33 cellular contexts compared by ENCODE assay signal in genomic region chr4:46909078-46909477, GRCh38. TPM values are rescaled to one million over a fixed set of nuclear protein-coding genes. Genes with fewer than 3 reads are reported as not detected.
"Had no signal": no experiment of that assay in that cellular context is flagged by ENCODE, and none has a peak within 500 bp of the region (broad histone marks: within the 10 kb centered on the region; RNA-seq: fewer than 3 reads in every experiment).

Gene COX7B2, minus strand, starts transcription at chr4:46909245. Its CDS starts 174,053 bp downstream, at chr4:46735192.

- H3K27me3 ChIP-seq: brain microvascular endothelial cell had no signal

- H3K27ac ChIP-seq: brain microvascular endothelial cell had no signal

- ATAC-seq: activated CD8-positive, alpha-beta T cell treated with anti-CD3 and anti-CD28 coated beads for 36 hours; activated T-cell treated with anti-CD3 and anti-CD28 coated beads, Interleukin-2, amount 50 U/mL, for 72 hours; activated T-helper 17 cell treated with anti-CD3 and anti-CD28 coated beads, Interleukin-2, amount 50 U/mL, for 72 hours had no signal

- H3K36me3 ChIP-seq: brain microvascular endothelial cell had no signal

- H3K27ac Mint-ChIP-seq: activated CD4-positive, alpha-beta T cell treated with anti-CD3 and anti-CD28 coated beads, Interleukin-2, amount 10 ng/mL, durations not matched to agents 24 days and 14 days; activated CD8-positive, alpha-beta T cell treated with anti-CD3 and anti-CD28 coated beads for 36 hours; activated naive CD8-positive, alpha-beta T cell treated with anti-CD3 and anti-CD28 coated beads for 36 hours; activated T-cell treated with anti-CD3 and anti-CD28 coated beads, Interleukin-2, amount 50 U/mL, for 72 hours; activated T-helper 17 cell treated with anti-CD3 and anti-CD28 coated beads, Interleukin-2, amount 50 U/mL, for 72 hours had no signal

- H3K4me1 Mint-ChIP-seq: activated CD4-positive, alpha-beta T cell treated with anti-CD3 and anti-CD28 coated beads, Interleukin-2, amount 10 ng/mL, durations not matched to agents 24 days and 14 days; activated naive CD8-positive, alpha-beta T cell treated with anti-CD3 and anti-CD28 coated beads for 36 hours; activated T-helper 17 cell treated with anti-CD3 and anti-CD28 coated beads, Interleukin-2, amount 50 U/mL, for 72 hours had no signal

- H3K27me3 Mint-ChIP-seq: activated CD4-positive, alpha-beta T cell treated with anti-CD3 and anti-CD28 coated beads, Interleukin-2, amount 10 ng/mL, durations not matched to agents 24 days and 14 days; activated CD8-positive, alpha-beta T cell treated with anti-CD3 and anti-CD28 coated beads for 36 hours; activated naive CD8-positive, alpha-beta T cell treated with anti-CD3 and anti-CD28 coated beads for 36 hours; activated T-helper 17 cell treated with anti-CD3 and anti-CD28 coated beads, Interleukin-2, amount 50 U/mL, for 72 hours had no signal

- H3K9me3 Mint-ChIP-seq: activated CD4-positive, alpha-beta T cell treated with anti-CD3 and anti-CD28 coated beads, Interleukin-2, amount 10 ng/mL, durations not matched to agents 24 days and 14 days; activated CD8-positive, alpha-beta T cell treated with anti-CD3 and anti-CD28 coated beads for 36 hours; activated T-helper 17 cell treated with anti-CD3 and anti-CD28 coated beads, Interleukin-2, amount 50 U/mL, for 72 hours had no signal

- DNase-seq: activated CD4-positive, alpha-beta T cell treated with anti-CD3 and anti-CD28 coated beads, Interleukin-2, amount 10 ng/mL, durations not matched to agents 24 days and 14 days; activated CD4-positive, alpha-beta T cell treated with anti-CD3 and anti-CD28 coated beads, Interleukin-2, amount 50 U/mL, for 4 hours; activated CD8-positive, alpha-beta T cell treated with anti-CD3 and anti-CD28 coated beads for 36 hours; activated effector memory CD4-positive, alpha-beta T cell treated with anti-CD3 and anti-CD28 coated beads, Interleukin-2, amount 50 U/mL, for 16 hours; activated naive CD4-positive, alpha-beta T cell; activated naive CD4-positive, alpha-beta T cell treated with anti-CD3 and anti-CD28 coated beads, Interleukin-2, amount 50 U/mL, for 16 hours; activated naive CD8-positive, alpha-beta T cell treated with anti-CD3 and anti-CD28 coated beads for 36 hours; activated T-cell treated with anti-CD3 and anti-CD28 coated beads, Interleukin-2, amount 50 U/mL, for 1 hour; activated T-cell treated with anti-CD3 and anti-CD28 coated beads, Interleukin-2, amount 50 U/mL, for 72 hours; amniotic stem cell; aorta; brain microvascular endothelial cell; central memory CD4-positive, alpha-beta T cell; Kasumi-1; MM.1S; MV-4-11; NCI-H1092 treated with DMSO at 0.1 percent for 48 hours; NCI-H1417; NCI-H146; NCI-H187; NCI-H2081 treated with DMSO at 0.1 percent for 48 hours; NCI-H2171; NCI-H510A; NCI-H526; NK-92 treated with Interleukin-12 subunit alpha and Interleukin-12 subunit beta, amount 100 ng/mL, for 24 hours; Right ventricle myocardium superior; SW 1271; T-helper 1 cell; T-helper 2 cell; T-helper 9 cell had no signal

- H3K4me3 Mint-ChIP-seq: activated CD4-positive, alpha-beta T cell treated with anti-CD3 and anti-CD28 coated beads, Interleukin-2, amount 10 ng/mL, durations not matched to agents 24 days and 14 days; activated CD8-positive, alpha-beta T cell treated with anti-CD3 and anti-CD28 coated beads for 36 hours; activated naive CD8-positive, alpha-beta T cell treated with anti-CD3 and anti-CD28 coated beads for 36 hours; activated T-cell treated with anti-CD3 and anti-CD28 coated beads, Interleukin-2, amount 50 U/mL, for 72 hours; activated T-helper 17 cell treated with anti-CD3 and anti-CD28 coated beads, Interleukin-2, amount 50 U/mL, for 72 hours had no signal

- H3K36me3 Mint-ChIP-seq: activated naive CD8-positive, alpha-beta T cell treated with anti-CD3 and anti-CD28 coated beads for 36 hours had no signal

RNA-seq across cellular contexts. Expression of gene COX7B2, which starts in this region (rescaled TPM):
- total RNA-seq: activated CD4-positive, alpha-beta T cell treated with anti-CD3 and anti-CD28 coated beads, Interleukin-2, amount 10 ng/mL, durations not matched to agents 24 days and 14 days; activated CD8-positive, alpha-beta memory T cell treated with anti-CD3 and anti-CD28 coated beads for 36 hours; activated CD8-positive, alpha-beta T cell treated with anti-CD3 and anti-CD28 coated beads for 36 hours; activated naive CD8-positive, alpha-beta T cell treated with anti-CD3 and anti-CD28 coated beads for 36 hours; activated T-cell treated with anti-CD3 and anti-CD28 coated beads, Interleukin-2, amount 50 U/mL, for 72 hours; activated T-helper 17 cell treated with anti-CD3 and anti-CD28 coated beads, Interleukin-2, amount 50 U/mL, for 72 hours; aorta; cerebellum; Right ventricle myocardium superior had no signal
- polyA plus RNA-seq: aorta had no signal
